Comparison of ENCODE assay signal across 8 cellular contexts in genomic region chr10:124614003-124614659, GRCh38.
DNase-seq lines count a peak whose midpoint lies in the region; ATAC-seq, FAIRE-seq and TF ChIP-seq lines count a peak whose summit lies in the region.

No MANE protein-coding gene starts in this region.

- no peak overlapping the region for H2AFZ ChIP-seq in OCI-LY1 (ENCODE audit: low read length)

- TF ChIP-seq CTCF in OCI-LY1 (IDR thresholded peaks at IDR 0.05; ENCODE audit: low read length) (no peak), upper lobe of left lung (IDR thresholded peaks at IDR 0.05) (no peak)

- ATAC-seq in GM21619 (IDR thresholded peaks at IDR 0.05; ENCODE audit: unreplicated experiment) (peak; percentile 50), upper lobe of left lung (ENCODE audit: low FRiP score in 2 of 2) (no peak)

- H3K27me3 ChIP-seq in OCI-LY1 (ENCODE audit: insufficient read depth, low read length) (no peaks in the 10 kb centered on the region), rectal smooth muscle tissue (ENCODE audit: control insufficient read depth, insufficient read depth, low read length) (no peaks in the 10 kb centered on the region), upper lobe of left lung (no peaks in the 10 kb centered on the region)

- 84 to 87% methylated on average over 6 to 11 of the region's 11 CpGs for WGBS in upper lobe of left lung, 2 donors

- H3K79me2 ChIP-seq in OCI-LY1 (ENCODE audit: insufficient read depth, low read length), result no peaks in the 10 kb centered on the region

- TF ChIP-seq EP300 in upper lobe of left lung (IDR thresholded peaks at IDR 0.05), result no peak

- H3K4me1 ChIP-seq in OCI-LY1 (ENCODE audit: insufficient read depth, low read length, severe bottlenecking), result peaks cover 55% of the 10 kb centered on the region
- H3K4me1 ChIP-seq in rectal smooth muscle tissue (ENCODE audit: control insufficient read depth, insufficient read depth, low read length), result peaks cover 6% of the 10 kb centered on the region
- peaks cover 27 to 48% (median 41%) of the 10 kb centered on the region in 4 donors for H3K4me1 ChIP-seq in upper lobe of left lung

- no peaks in the 10 kb centered on the region for H3K9me3 ChIP-seq in OCI-LY1 (ENCODE audit: low read length)
- H3K9me3 ChIP-seq in upper lobe of left lung, result no peaks in the 10 kb centered on the region

- H3K36me3 ChIP-seq in OCI-LY1 (ENCODE audit: insufficient read depth, low read length) (peaks cover 15% of the 10 kb centered on the region; the same call in 1 of the 2 replicates), rectal smooth muscle tissue (ENCODE audit: control insufficient read depth, insufficient read depth, low read length) (peaks cover 5% of the 10 kb centered on the region), upper lobe of left lung (peaks cover 0 to 15% (median 12%) of the 10 kb centered on the region in 4 donors)

- TF ChIP-seq POLR2A in GM12891 (IDR thresholded peaks at IDR 0.05; ENCODE audit: low read depth, low read length) (no peak), upper lobe of left lung (IDR thresholded peaks at IDR 0.05) (no peak)

- no peak for DNase-seq in GM12891 (ENCODE audit: insufficient read length, low spot score)
- DNase-seq in COLO668 (lab: John Stamatoyannopoulos, UW; ENCODE audit: unreplicated experiment), result no peak
- no peak for DNase-seq in iPS-NIHi11 (ENCODE audit: low spot score)
- DNase-seq in NCI-H82 treated with DMSO at 0.1 percent for 48 hours (lab: John Stamatoyannopoulos, UW; ENCODE audit: unreplicated experiment), result no peak
- no peak for DNase-seq in upper lobe of left lung

- H3F3A ChIP-seq in OCI-LY1 (ENCODE audit: insufficient read depth, low read length), result no peaks in the 10 kb centered on the region

- H3K27ac ChIP-seq in OCI-LY1 (ENCODE audit: low read depth, low read length, poor library complexity, severe bottlenecking), result peak overlapping the region; percentile 93
- peak overlapping the region; percentile 16 for H3K27ac ChIP-seq in rectal smooth muscle tissue (ENCODE audit: low read depth, low read length)
- H3K27ac ChIP-seq in upper lobe of left lung, result peak overlapping the region in 1 of 4 donors; percentile 61

- H3K9ac ChIP-seq in OCI-LY1 (ENCODE audit: low read length), result no peak overlapping the region; the same call in 1 of the 2 replicates
- no peak overlapping the region for H3K9ac ChIP-seq in rectal smooth muscle tissue (ENCODE audit: low read length)

- peak; percentile 95 for FAIRE-seq in GM12891 (lab: Jason Lieb, UNC)

- H3K4me3 ChIP-seq in OCI-LY1 (ENCODE audit: low read depth, low read length, poor library complexity, severe bottlenecking) (no peak overlapping the region), rectal smooth muscle tissue (ENCODE audit: low read length) (no peak overlapping the region), upper lobe of left lung (no peak overlapping the region)

- no peaks in the 10 kb centered on the region for H3K9me2 ChIP-seq in OCI-LY1 (ENCODE audit: low read depth, low read length)

- no peak overlapping the region for H3K4me2 ChIP-seq in OCI-LY1 (ENCODE audit: low read length)

- H4K20me1 ChIP-seq in OCI-LY1 (ENCODE audit: insufficient read depth, low read length), result no peaks in the 10 kb centered on the region

TF ChIP-seq in GM12891, 5 proteins besides CTCF, POLR2A, EP300 and RAD21:
- TF ChIP-seq PAX5 (IDR thresholded peaks at IDR 0.05; ENCODE audit: insufficient read depth, low read length, severe bottlenecking), result peak; percentile 37
- TF ChIP-seq POU2F2 (IDR thresholded peaks at IDR 0.05; ENCODE audit: low read depth, low read length), result 0 out of 2 replicates have a peak, but pooled peaks have one; percentile 4
- TF ChIP-seq TAF1 (IDR thresholded peaks at IDR 0.05; ENCODE audit: low read depth, low read length), result no peak
